Comparison of ENCODE assay signal across 1 cellular context in the genomic region with DNA sequence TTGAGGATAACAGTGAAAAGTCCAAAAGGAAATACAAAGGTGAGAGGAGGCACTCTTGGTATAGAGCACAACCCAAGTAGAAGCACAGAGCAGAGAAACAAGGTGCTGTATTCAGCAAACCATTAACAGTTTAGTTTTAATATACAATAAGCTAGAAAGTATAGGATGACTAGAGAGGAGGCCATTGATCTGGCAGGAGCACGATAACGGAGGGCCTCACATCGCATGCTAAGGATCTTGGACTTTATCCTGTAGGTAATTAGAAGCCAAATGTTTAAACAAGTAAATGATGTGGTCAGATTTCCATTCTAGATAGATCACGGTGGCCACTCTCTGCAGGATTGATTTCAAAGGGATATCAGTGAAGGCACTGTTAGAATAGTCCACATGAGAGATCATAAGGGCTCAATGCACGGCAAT.
TF ChIP-seq lines count a peak whose summit lies in the region.

No MANE protein-coding gene starts in this region.

TF ChIP-seq in HepG2, 621 proteins besides CTCF, POLR2A, EP300 and RAD21 (continued from another document and continues in another):
- TF ChIP-seq, protein P1, sequence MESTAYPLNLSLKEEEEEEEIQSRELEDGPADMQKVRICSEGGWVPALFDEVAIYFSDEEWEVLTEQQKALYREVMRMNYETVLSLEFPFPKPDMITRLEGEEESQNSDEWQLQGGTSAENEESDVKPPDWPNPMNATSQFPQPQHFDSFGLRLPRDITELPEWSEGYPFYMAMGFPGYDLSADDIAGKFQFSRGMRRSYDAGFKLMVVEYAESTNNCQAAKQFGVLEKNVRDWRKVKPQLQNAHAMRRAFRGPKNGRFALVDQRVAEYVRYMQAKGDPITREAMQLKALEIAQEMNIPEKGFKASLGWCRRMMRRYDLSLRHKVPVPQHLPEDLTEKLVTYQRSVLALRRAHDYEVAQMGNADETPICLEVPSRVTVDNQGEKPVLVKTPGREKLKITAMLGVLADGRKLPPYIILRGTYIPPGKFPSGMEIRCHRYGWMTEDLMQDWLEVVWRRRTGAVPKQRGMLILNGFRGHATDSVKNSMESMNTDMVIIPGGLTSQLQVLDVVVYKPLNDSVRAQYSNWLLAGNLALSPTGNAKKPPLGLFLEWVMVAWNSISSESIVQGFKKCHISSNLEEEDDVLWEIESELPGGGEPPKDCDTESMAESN (CRISPR knock-in tag; conservative IDR thresholded peaks at IDR 0.05) = no peak
- TF ChIP-seq CERS6 (CRISPR knock-in tag; IDR thresholded peaks at IDR 0.05) = no peak
- TF ChIP-seq U2AF1 (optimal IDR thresholded peaks at IDR 0.05; ENCODE audit: low read depth, low read length) = no peak
- no peak for TF ChIP-seq GZF1 (CRISPR knock-in tag; IDR thresholded peaks at IDR 0.05)
- TF ChIP-seq NR1H2 (CRISPR knock-in tag; IDR thresholded peaks at IDR 0.05; ENCODE audit: borderline replicate concordance, low read depth) = no peak
- TF ChIP-seq ZSCAN20 (CRISPR knock-in tag; IDR thresholded peaks at IDR 0.05; ENCODE audit: borderline replicate concordance) = no peak
- TF ChIP-seq SPEN (CRISPR knock-in tag; IDR thresholded peaks at IDR 0.05; ENCODE audit: low read depth) = no peak
- TF ChIP-seq, protein P2, sequence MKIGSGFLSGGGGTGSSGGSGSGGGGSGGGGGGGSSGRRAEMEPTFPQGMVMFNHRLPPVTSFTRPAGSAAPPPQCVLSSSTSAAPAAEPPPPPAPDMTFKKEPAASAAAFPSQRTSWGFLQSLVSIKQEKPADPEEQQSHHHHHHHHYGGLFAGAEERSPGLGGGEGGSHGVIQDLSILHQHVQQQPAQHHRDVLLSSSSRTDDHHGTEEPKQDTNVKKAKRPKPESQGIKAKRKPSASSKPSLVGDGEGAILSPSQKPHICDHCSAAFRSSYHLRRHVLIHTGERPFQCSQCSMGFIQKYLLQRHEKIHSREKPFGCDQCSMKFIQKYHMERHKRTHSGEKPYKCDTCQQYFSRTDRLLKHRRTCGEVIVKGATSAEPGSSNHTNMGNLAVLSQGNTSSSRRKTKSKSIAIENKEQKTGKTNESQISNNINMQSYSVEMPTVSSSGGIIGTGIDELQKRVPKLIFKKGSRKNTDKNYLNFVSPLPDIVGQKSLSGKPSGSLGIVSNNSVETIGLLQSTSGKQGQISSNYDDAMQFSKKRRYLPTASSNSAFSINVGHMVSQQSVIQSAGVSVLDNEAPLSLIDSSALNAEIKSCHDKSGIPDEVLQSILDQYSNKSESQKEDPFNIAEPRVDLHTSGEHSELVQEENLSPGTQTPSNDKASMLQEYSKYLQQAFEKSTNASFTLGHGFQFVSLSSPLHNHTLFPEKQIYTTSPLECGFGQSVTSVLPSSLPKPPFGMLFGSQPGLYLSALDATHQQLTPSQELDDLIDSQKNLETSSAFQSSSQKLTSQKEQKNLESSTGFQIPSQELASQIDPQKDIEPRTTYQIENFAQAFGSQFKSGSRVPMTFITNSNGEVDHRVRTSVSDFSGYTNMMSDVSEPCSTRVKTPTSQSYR (CRISPR knock-in tag; IDR thresholded peaks at IDR 0.05; ENCODE audit: borderline replicate concordance) = no peak
- no peak for TF ChIP-seq MAZ (IDR thresholded peaks at IDR 0.05; ENCODE audit: borderline replicate concordance, low read depth, low read length)
- TF ChIP-seq MAZ (CRISPR knock-in tag; IDR thresholded peaks at IDR 0.05; ENCODE audit: low read depth) = no peak
- TF ChIP-seq ZGPAT (CRISPR knock-in tag; IDR thresholded peaks at IDR 0.05) = peak; percentile 71; the same call in 1 of the 2 replicates
- no peak for TF ChIP-seq ELK4 (CRISPR knock-in tag; IDR thresholded peaks at IDR 0.05; ENCODE audit: borderline replicate concordance)
- TF ChIP-seq ETS1 (CRISPR knock-in tag; IDR thresholded peaks at IDR 0.05) = no peak
- peak; percentile 44; the same call in 1 of the 2 replicates for TF ChIP-seq HOXA3 (CRISPR knock-in tag; IDR thresholded peaks at IDR 0.05)
- TF ChIP-seq PHB2 (IDR thresholded peaks at IDR 0.05; ENCODE audit: partially characterized antibody) = no peak
- TF ChIP-seq ZFP91 (CRISPR knock-in tag; IDR thresholded peaks at IDR 0.05; ENCODE audit: borderline replicate concordance) = no peak
- TF ChIP-seq ZNF691 (CRISPR knock-in tag; IDR thresholded peaks at IDR 0.05; ENCODE audit: borderline replicate concordance, low read depth) = no peak
- peak; percentile 87 for TF ChIP-seq NCOA2 (CRISPR knock-in tag; IDR thresholded peaks at IDR 0.05)
- no peak for TF ChIP-seq ZFAT (CRISPR knock-in tag; conservative IDR thresholded peaks at IDR 0.05)
- TF ChIP-seq RARA (CRISPR knock-in tag; IDR thresholded peaks at IDR 0.05) = peak; percentile 60
- peak; percentile 67; the same call in 1 of the 2 replicates for TF ChIP-seq SALL1 (CRISPR knock-in tag; IDR thresholded peaks at IDR 0.05)
- no peak for TF ChIP-seq MTA1 (CRISPR knock-in tag; IDR thresholded peaks at IDR 0.05; ENCODE audit: borderline replicate concordance)
- peak; percentile 80; the same call in 1 of the 2 replicates for TF ChIP-seq FOXJ3 (CRISPR knock-in tag; IDR thresholded peaks at IDR 0.05; ENCODE audit: borderline replicate concordance)
- TF ChIP-seq KDM5B (CRISPR knock-in tag; IDR thresholded peaks at IDR 0.05; ENCODE audit: borderline replicate concordance) = no peak
- TF ChIP-seq TP53 (CRISPR knock-in tag; conservative IDR thresholded peaks at IDR 0.05) = no peak
- peak; percentile 62; the same call in 1 of the 2 replicates for TF ChIP-seq EHMT2 (IDR thresholded peaks at IDR 0.05; ENCODE audit: borderline replicate concordance, low read depth, low read length)
- TF ChIP-seq GLI4 (CRISPR knock-in tag; IDR thresholded peaks at IDR 0.05; ENCODE audit: borderline replicate concordance) = no peak
- TF ChIP-seq ZBTB21 (CRISPR knock-in tag; IDR thresholded peaks at IDR 0.05) = no peak
- TF ChIP-seq ZNF329 (CRISPR knock-in tag; IDR thresholded peaks at IDR 0.05; ENCODE audit: low read depth) = no peak
- TF ChIP-seq GATAD1 (CRISPR knock-in tag; IDR thresholded peaks at IDR 0.05) = no peak
- no peak for TF ChIP-seq ZNF10 (CRISPR knock-in tag; IDR thresholded peaks at IDR 0.05; ENCODE audit: borderline replicate concordance, low read depth)
- no peak for TF ChIP-seq ZNF547 (CRISPR knock-in tag; IDR thresholded peaks at IDR 0.05)
- TF ChIP-seq TGIF2 (CRISPR knock-in tag; IDR thresholded peaks at IDR 0.05) = no peak
- TF ChIP-seq SKI (IDR thresholded peaks at IDR 0.05; ENCODE audit: partially characterized antibody) = no peak
- no peak for TF ChIP-seq IKZF1 (IDR thresholded peaks at IDR 0.05)
- TF ChIP-seq ZBTB3 (CRISPR knock-in tag; IDR thresholded peaks at IDR 0.05; ENCODE audit: borderline replicate concordance, low read depth) = no peak
- TF ChIP-seq CENPT (CRISPR knock-in tag; IDR thresholded peaks at IDR 0.05; ENCODE audit: low read depth) = no peak
- no peak for TF ChIP-seq JARID2 (CRISPR knock-in tag; IDR thresholded peaks at IDR 0.05; ENCODE audit: insufficient replicate concordance)
- TF ChIP-seq KLF6 (CRISPR knock-in tag; IDR thresholded peaks at IDR 0.05) = no peak
- TF ChIP-seq HOXA5 (CRISPR knock-in tag; IDR thresholded peaks at IDR 0.05) = no peak
- peak; percentile 76; the same call in 1 of the 2 replicates for TF ChIP-seq ATF2 (CRISPR knock-in tag; IDR thresholded peaks at IDR 0.05)
- TF ChIP-seq, protein P3, sequence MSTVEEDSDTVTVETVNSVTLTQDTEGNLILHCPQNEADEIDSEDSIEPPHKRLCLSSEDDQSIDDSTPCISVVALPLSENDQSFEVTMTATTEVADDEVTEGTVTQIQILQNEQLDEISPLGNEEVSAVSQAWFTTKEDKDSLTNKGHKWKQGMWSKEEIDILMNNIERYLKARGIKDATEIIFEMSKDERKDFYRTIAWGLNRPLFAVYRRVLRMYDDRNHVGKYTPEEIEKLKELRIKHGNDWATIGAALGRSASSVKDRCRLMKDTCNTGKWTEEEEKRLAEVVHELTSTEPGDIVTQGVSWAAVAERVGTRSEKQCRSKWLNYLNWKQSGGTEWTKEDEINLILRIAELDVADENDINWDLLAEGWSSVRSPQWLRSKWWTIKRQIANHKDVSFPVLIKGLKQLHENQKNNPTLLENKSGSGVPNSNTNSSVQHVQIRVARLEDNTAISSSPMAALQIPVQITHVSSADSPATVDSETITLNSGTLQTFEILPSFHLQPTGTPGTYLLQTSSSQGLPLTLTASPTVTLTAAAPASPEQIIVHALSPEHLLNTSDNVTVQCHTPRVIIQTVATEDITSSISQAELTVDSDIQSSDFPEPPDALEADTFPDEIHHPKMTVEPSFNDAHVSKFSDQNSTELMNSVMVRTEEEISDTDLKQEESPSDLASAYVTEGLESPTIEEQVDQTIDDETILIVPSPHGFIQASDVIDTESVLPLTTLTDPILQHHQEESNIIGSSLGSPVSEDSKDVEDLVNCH (CRISPR knock-in tag; IDR thresholded peaks at IDR 0.05) = no peak
- TF ChIP-seq, protein P4, sequence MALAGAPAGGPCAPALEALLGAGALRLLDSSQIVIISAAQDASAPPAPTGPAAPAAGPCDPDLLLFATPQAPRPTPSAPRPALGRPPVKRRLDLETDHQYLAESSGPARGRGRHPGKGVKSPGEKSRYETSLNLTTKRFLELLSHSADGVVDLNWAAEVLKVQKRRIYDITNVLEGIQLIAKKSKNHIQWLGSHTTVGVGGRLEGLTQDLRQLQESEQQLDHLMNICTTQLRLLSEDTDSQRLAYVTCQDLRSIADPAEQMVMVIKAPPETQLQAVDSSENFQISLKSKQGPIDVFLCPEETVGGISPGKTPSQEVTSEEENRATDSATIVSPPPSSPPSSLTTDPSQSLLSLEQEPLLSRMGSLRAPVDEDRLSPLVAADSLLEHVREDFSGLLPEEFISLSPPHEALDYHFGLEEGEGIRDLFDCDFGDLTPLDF (CRISPR knock-in tag; IDR thresholded peaks at IDR 0.05) = no peak
